ENCODE assay signal across 19 cellular contexts in the genomic region with DNA sequence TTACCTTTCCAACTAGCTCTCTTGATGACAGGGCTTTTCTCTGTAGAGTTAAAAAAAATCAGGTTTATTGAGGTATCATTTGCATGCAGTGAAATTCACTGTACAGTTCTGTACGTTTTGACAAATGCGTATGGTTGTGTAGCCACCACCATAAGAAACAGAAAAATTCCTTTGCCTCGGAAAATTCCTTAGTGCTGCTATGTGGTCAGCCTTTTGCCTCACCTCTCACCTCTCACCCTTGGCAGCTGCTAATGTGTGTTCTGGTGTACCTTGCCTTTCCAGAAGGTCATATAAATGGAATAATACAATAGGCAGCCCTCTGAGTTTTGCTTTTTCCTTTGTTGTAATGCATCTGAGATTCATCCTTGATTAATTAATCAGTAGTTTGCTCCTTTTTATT. TPM values are rescaled to one million over a fixed set of nuclear protein-coding genes. Genes with fewer than 3 reads are reported as not detected.
DNase-seq lines count a peak whose midpoint lies in the region; ATAC-seq, FAIRE-seq and TF ChIP-seq lines count a peak whose summit lies in the region.
"Had no signal": no experiment of that assay in that cellular context is flagged by ENCODE, and none has a peak within 500 bp of the region (broad histone marks: within the 10 kb centered on the region; RNA-seq: fewer than 3 reads in every experiment).

No MANE protein-coding gene starts in this region.

- POLR2A ChIA-PET in HCT116 (lab: Charles Lee) = no interaction called here

- DNase-seq in Caki2 (ENCODE audit: low read depth) = peak; percentile 54
- no peak for DNase-seq in HCT116 (ENCODE audit: low read depth, low spot score)
- DNase-seq in RCC 7860 (ENCODE audit: low spot score) = peak; percentile 34
- no peak for DNase-seq in 8988T
- DNase-seq in amniotic stem cell (lab: John Stamatoyannopoulos, UW) = no peak
- DNase-seq in AG20443 (ENCODE audit: low spot score) = no peak
- DNase-seq: AML-193; C1 segment of cervical spinal cord; Caco-2; CD4-positive, alpha-beta memory T cell; DMS53; DMS79 treated with DMSO at 0.1 percent for 48 hours; GF-D8; GM23248; H7; HCEC 1CT had no signal

- RAD21 ChIA-PET in HCT116 (lab: Charles Lee; ENCODE audit: low non-redundant PET in 1 of 2, low total read pairs in 2 of 2, uncharacterized antibody in 2 of 2, unreplicated experiment in 2 of 2) = no interaction called here

- TF ChIP-seq CTCF in HCT116 (IDR thresholded peaks at IDR 0.05 in 2 of 3, conservative IDR thresholded peaks at IDR 0.05 in 1 of 3; ENCODE audit: borderline replicate concordance in 1 of 3, insufficient read depth in 1 of 3, low read depth in 2 of 3, low read length in 2 of 3) = no peak

- TF ChIP-seq POLR2A in HCT116 (IDR thresholded peaks at IDR 0.05; ENCODE audit: borderline replicate concordance, extremely low read depth, insufficient read depth, insufficient read length) = no peak

- no peak overlapping the region for H2AFZ ChIP-seq in HCT116 (ENCODE audit: low read depth, low read length, poor library complexity, severe bottlenecking)
- H2AFZ ChIP-seq: GM23248 had no signal

- peak overlapping the region; percentile 2; the same call in 1 of the 2 replicates for H3K9ac ChIP-seq in HCT116 (ENCODE audit: low read length)
- H3K9ac ChIP-seq: GM23248 had no signal

- TF ChIP-seq RAD21 in HCT116 (IDR thresholded peaks at IDR 0.05; ENCODE audit: low read depth) = no peak

- CTCF ChIA-PET in HCT116 (lab: Charles Lee) = no interaction called here

- H3K27me3 ChIP-seq in HCT116 (ENCODE audit: insufficient read depth, low read length) = no peaks in the 10 kb centered on the region

- H3K4me3 ChIP-seq in HCT116 (replicated peaks in 1 of 2; ENCODE audit: low read depth in 1 of 2, low read length in 2 of 2) = peak overlapping the region in 1 of 2 experiments; percentile 26; a peak in 1 of 4 replicates
- H3K4me3 ChIP-seq: GM23248 had no signal

- FAIRE-seq in RCC 7860 (lab: Jason Lieb, UNC) = no peak
- FAIRE-seq: A204.1, GM12891, H1 had no signal

- peak overlapping the region; percentile 74 for H3K4me2 ChIP-seq in HCT116 (ENCODE audit: low read length)

- no peaks in the 10 kb centered on the region for H3K9me3 ChIP-seq in HCT116 (ENCODE audit: control insufficient read depth in 1 of 2, insufficient read depth in 1 of 2, low read depth in 1 of 2, low read length in 2 of 2)
- H3K9me3 ChIP-seq: Caco-2 had no signal

- ATAC-seq in HCT116 = 0 out of 2 replicates have a peak, but pooled peaks have one; percentile 31

- H4K20me1 ChIP-seq in HCT116 (ENCODE audit: insufficient read depth) = no peaks in the 10 kb centered on the region

- no peak overlapping the region for H3K27ac ChIP-seq in HCT116 (ENCODE audit: low read depth, low read length)
- H3K27ac ChIP-seq: GM23248 had no signal

- peaks cover 13 to 27% of the 10 kb centered on the region in 2 experiments for H3K4me1 ChIP-seq in HCT116 (ENCODE audit: control insufficient read depth in 1 of 2, insufficient read depth in 2 of 2, low read length in 2 of 2)
- H3K4me1 ChIP-seq: Caco-2 had no signal

- BruUV-seq in HCT116 (replicated peaks; lab: Mats Ljungman, UMichigan) = no TSS peak

- intact Hi-C loops in HCT116 (cut with micrococcal nuclease) = no loop called here

- in situ Hi-C loops in Caki2 (cut with HindIII; ENCODE audit: low pct_unique_long_range_greater_than_20kb, low sequenced_read_pairs) = no loop called here

- no peaks in the 10 kb centered on the region for H3K9me2 ChIP-seq in HCT116 (ENCODE audit: insufficient read depth)

- H3K36me3 ChIP-seq in HCT116 (ENCODE audit: control insufficient read depth in 1 of 2, insufficient read depth in 2 of 2, low read length in 2 of 2) = no peaks in the 10 kb centered on the region

- H3K79me2 ChIP-seq in HCT116 (ENCODE audit: insufficient read depth, low read length) = no peaks in the 10 kb centered on the region

TF ChIP-seq in HCT116, 20 proteins besides CTCF, POLR2A, EP300 and RAD21:
- TF ChIP-seq ATF3 (IDR thresholded peaks at IDR 0.05) (no peak), ZNF274 (IDR thresholded peaks at IDR 0.05; ENCODE audit: low read depth, low read length) (no peak), EZH2phosphoT487 (IDR thresholded peaks at IDR 0.05; ENCODE audit: borderline replicate concordance) (no peak), POLR2AphosphoS5 (IDR thresholded peaks at IDR 0.05; ENCODE audit: low read depth, low read length) (no peak), ELF1 (IDR thresholded peaks at IDR 0.05; ENCODE audit: borderline replicate concordance, low read depth) (no peak), FOSL1 (IDR thresholded peaks at IDR 0.05; ENCODE audit: low read depth) (no peak), CEBPB (IDR thresholded peaks at IDR 0.05; ENCODE audit: low read depth) (no peak), SIN3A (IDR thresholded peaks at IDR 0.05; ENCODE audit: low read depth) (no peak), JUND (IDR thresholded peaks at IDR 0.05) (no peak), SP1 (IDR thresholded peaks at IDR 0.05; ENCODE audit: low read depth) (no peak), CBX3 (IDR thresholded peaks at IDR 0.05; ENCODE audit: low read depth) (no peak), YY1 (IDR thresholded peaks at IDR 0.05; ENCODE audit: extremely low read depth, insufficient replicate concordance, low read depth, low read length) (no peak), EZH2 (IDR thresholded peaks at IDR 0.05) (no peak), EGR1 (IDR thresholded peaks at IDR 0.05; ENCODE audit: low read depth) (no peak), TCF7L2 (IDR thresholded peaks at IDR 0.05; ENCODE audit: borderline replicate concordance, extremely low read depth, insufficient read depth, insufficient read length) (no peak)
- TF ChIP-seq, protein P1, sequence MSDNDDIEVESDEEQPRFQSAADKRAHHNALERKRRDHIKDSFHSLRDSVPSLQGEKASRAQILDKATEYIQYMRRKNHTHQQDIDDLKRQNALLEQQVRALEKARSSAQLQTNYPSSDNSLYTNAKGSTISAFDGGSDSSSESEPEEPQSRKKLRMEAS (IDR thresholded peaks at IDR 0.05) = no peak
- TF ChIP-seq, protein P2, sequence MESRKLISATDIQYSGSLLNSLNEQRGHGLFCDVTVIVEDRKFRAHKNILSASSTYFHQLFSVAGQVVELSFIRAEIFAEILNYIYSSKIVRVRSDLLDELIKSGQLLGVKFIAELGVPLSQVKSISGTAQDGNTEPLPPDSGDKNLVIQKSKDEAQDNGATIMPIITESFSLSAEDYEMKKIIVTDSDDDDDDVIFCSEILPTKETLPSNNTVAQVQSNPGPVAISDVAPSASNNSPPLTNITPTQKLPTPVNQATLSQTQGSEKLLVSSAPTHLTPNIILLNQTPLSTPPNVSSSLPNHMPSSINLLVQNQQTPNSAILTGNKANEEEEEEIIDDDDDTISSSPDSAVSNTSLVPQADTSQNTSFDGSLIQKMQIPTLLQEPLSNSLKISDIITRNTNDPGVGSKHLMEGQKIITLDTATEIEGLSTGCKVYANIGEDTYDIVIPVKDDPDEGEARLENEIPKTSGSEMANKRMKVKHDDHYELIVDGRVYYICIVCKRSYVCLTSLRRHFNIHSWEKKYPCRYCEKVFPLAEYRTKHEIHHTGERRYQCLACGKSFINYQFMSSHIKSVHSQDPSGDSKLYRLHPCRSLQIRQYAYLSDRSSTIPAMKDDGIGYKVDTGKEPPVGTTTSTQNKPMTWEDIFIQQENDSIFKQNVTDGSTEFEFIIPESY (IDR thresholded peaks at IDR 0.05; ENCODE audit: extremely low read depth, insufficient replicate concordance, low read length) = no peak

RNA-seq across cellular contexts. Expression of gene PCSK5, which starts 28.4 kb away (rescaled TPM):
- 104 and 109 TPM in 2 replicates for total RNA-seq in Caki2 (2014; rRNA removed; shearing (Covaris generic); ENCODE audit: low replicate concordance)
- total RNA-seq in HCT116 (2021; ENCODE audit: unreplicated experiment) = 6.9 TPM
- 4.1 and 4.7 TPM in 2 replicates for polyA plus RNA-seq in HCT116 (2012)

Comparison
In these comparisons a context has a peak if more than half of its experiments do, and no peak if none do; other contexts are left out.
1. DNase-seq: peak in Caki2 (single experiment) and RCC 7860 (single experiment); none in HCT116 (single experiment), 8988T (single experiment), amniotic stem cell (single experiment) and AG20443 (single experiment).
2. RNA of gene PCSK5, which starts 28.4 kb away (total RNA-seq): 104 to 109 TPM in Caki2; 6.9 TPM in HCT116 (single experiment); every median in the first group is over 10 times any median in the second.